11 cellular contexts compared by ENCODE assay signal in genomic region chr14:100056431-100056830, GRCh38.
"Had no signal": no experiment of that assay in that cellular context is flagged by ENCODE, and none has a peak within 500 bp of the region (broad histone marks: within the 10 kb centered on the region; RNA-seq: fewer than 3 reads in every experiment).

No MANE protein-coding gene starts in this region.

- H3K36me3 Mint-ChIP-seq: naive B cell had no signal

- H3K36me3 ChIP-seq: ascending aorta, right atrium auricular region, tibial artery, WERI-Rb-1 had no signal

- H3K27me3 ChIP-seq: ascending aorta, right atrium auricular region, tibial artery had no signal

- H3K9ac ChIP-seq: SK-N-SH had no signal

- DNase-seq: activated effector memory CD4-positive, alpha-beta T cell treated with Interleukin-2 at 50 U/mL for 16 hours; nucleus accumbens; posterior cingulate gyrus; SK-N-SH; stimulated activated CD4-positive, alpha-beta T cell treated with anti-CD3 and anti-CD28 coated beads, Interleukin-2, amount 100 ng/mL, for 48 hours; tibial artery; WERI-Rb-1 had no signal

- H3K9me3 ChIP-seq: ascending aorta, right atrium auricular region, SK-N-SH, tibial artery had no signal

- H3K9me3 Mint-ChIP-seq: naive B cell had no signal

- H3K9me2 ChIP-seq: SK-N-SH had no signal

- H3K27me3 Mint-ChIP-seq: naive B cell had no signal

- H3K4me3 ChIP-seq: ascending aorta, lung, right atrium auricular region, tibial artery had no signal

- H3K4me1 ChIP-seq: ascending aorta, right atrium auricular region had no signal

- H3K4me2 ChIP-seq: SK-N-SH had no signal
